In the genomic region with DNA sequence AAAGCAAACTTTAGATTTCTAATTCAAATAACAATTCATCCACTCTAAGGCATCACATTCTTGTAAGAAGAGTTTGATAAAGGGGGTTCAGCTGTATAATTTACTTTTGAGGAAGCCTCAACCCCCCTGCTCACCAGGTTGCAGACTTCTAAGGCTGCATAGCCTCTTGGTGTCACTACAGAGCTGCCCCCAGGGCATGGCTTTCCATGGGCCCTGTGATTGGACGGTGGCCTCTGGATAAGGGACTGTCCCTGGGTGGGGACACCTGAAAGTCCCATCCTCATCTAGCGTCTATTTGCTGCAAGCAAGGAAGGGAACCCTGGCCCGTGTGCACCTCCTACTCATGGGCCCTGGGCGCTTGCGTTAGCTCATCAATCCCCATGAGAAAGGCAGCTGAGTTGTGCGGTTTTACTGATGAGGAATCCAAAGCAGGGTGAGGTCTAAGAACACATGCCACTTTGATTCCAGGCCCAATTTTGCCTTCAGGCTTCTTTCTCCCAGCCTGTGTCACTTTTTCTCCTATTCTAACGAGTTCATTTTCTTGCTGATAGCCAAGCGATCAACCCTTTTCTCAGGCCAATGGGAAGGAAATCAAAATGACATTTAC, we compare ENCODE assay signal across 1 cellular context.
TF ChIP-seq lines count a peak whose summit lies in the region.

No MANE protein-coding gene starts in this region.

TF ChIP-seq in A549, 52 proteins besides CTCF, POLR2A, EP300 and RAD21 (continued from another document):
- TF ChIP-seq, protein P1, sequence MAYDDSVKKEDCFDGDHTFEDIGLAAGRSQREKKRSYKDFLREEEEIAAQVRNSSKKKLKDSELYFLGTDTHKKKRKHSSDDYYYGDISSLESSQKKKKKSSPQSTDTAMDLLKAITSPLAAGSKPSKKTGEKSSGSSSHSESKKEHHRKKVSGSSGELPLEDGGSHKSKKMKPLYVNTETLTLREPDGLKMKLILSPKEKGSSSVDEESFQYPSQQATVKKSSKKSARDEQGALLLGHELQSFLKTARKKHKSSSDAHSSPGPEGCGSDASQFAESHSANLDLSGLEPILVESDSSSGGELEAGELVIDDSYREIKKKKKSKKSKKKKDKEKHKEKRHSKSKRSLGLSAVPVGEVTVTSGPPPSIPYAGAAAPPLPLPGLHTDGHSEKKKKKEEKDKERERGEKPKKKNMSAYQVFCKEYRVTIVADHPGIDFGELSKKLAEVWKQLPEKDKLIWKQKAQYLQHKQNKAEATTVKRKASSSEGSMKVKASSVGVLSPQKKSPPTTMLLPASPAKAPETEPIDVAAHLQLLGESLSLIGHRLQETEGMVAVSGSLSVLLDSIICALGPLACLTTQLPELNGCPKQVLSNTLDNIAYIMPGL (CRISPR knock-in tag; IDR thresholded peaks at IDR 0.05; ENCODE audit: borderline replicate concordance), result no peak
- TF ChIP-seq HEYL (CRISPR knock-in tag; IDR thresholded peaks at IDR 0.05) (no peak), HOXB5 (CRISPR knock-in tag; IDR thresholded peaks at IDR 0.05) (no peak), SMC3 (IDR thresholded peaks at IDR 0.05) (no peak), NPAS2 (CRISPR knock-in tag; IDR thresholded peaks at IDR 0.05; ENCODE audit: borderline replicate concordance) (no peak)
TF ChIP-seq in A549: peak in this region for 0.
